Comparison of ENCODE assay signal across 8 cellular contexts in genomic region chr3:197748597-197749314, GRCh38. TPM values are rescaled to one million over a fixed set of nuclear protein-coding genes. Genes with fewer than 3 reads are reported as not detected.
DNase-seq lines count a peak whose midpoint lies in the region; ATAC-seq and TF ChIP-seq lines count a peak whose summit lies in the region.

No MANE protein-coding gene starts in this region.

- H3K27me3 Mint-ChIP-seq in activated T-cell treated with anti-CD3 and anti-CD28 coated beads, Interleukin-2, amount 50 U/mL, for 24 hours, result no peaks in the 10 kb centered on the region
- no peaks in the 10 kb centered on the region for H3K27me3 Mint-ChIP-seq in activated T-helper 17 cell treated with anti-CD3 and anti-CD28 coated beads, Interleukin-2, amount 50 U/mL, for 72 hours

- H3K27ac ChIP-seq in suprapubic skin, result peak overlapping the region; percentile 98

- no peaks in the 10 kb centered on the region for H3K36me3 ChIP-seq in suprapubic skin

- 22% methylated on average over 12 of the region's 12 CpGs for WGBS in suprapubic skin

- no peaks in the 10 kb centered on the region for H3K9me3 ChIP-seq in suprapubic skin

- H3K4me1 ChIP-seq in suprapubic skin, result peaks cover 22% of the 10 kb centered on the region

- peak overlapping the region; percentile 93 for H3K27ac Mint-ChIP-seq in activated T-cell treated with anti-CD3 and anti-CD28 coated beads, Interleukin-2, amount 50 U/mL, for 24 hours
- H3K27ac Mint-ChIP-seq in activated T-helper 17 cell treated with anti-CD3 and anti-CD28 coated beads, Interleukin-2, amount 50 U/mL, for 72 hours, result peak overlapping the region; percentile 93

- peaks cover 35% of the 10 kb centered on the region for H3K4me1 Mint-ChIP-seq in activated T-cell treated with anti-CD3 and anti-CD28 coated beads, Interleukin-2, amount 50 U/mL, for 24 hours (ENCODE audit: low read depth)
- H3K4me1 Mint-ChIP-seq in activated T-helper 17 cell treated with anti-CD3 and anti-CD28 coated beads, Interleukin-2, amount 50 U/mL, for 72 hours, result peaks cover 23% of the 10 kb centered on the region

- DNase-seq in activated T-cell treated with anti-CD3 and anti-CD28 coated beads, Interleukin-2, amount 50 U/mL, for 24 hours, result no peak
- DNase-seq in activated T-cell treated with anti-CD3 and anti-CD28 coated beads, Interleukin-2, amount 50 U/mL, for 1 hour, result no peak
- peak; percentile 62 for DNase-seq in inferior parietal cortex (ENCODE audit: extremely low spot score)
- DNase-seq in suprapubic skin (ENCODE audit: low spot score in 2 of 2), result no peak
- DNase-seq in stimulated activated CD4-positive, alpha-beta T cell treated with anti-CD3 and anti-CD28 coated beads, Interleukin-4, amount 100 ng/mL, for 1 hour, result no peak
- no peak for DNase-seq in stimulated activated CD4-positive, alpha-beta T cell treated with anti-CD3 and anti-CD28 coated beads, Interleukin-2, amount 100 ng/mL, for 24 hours

- H3K36me3 Mint-ChIP-seq in activated T-cell treated with anti-CD3 and anti-CD28 coated beads, Interleukin-2, amount 50 U/mL, for 24 hours (ENCODE audit: low read depth), result peaks cover 12% of the 10 kb centered on the region
- H3K36me3 Mint-ChIP-seq in activated T-helper 17 cell treated with anti-CD3 and anti-CD28 coated beads, Interleukin-2, amount 50 U/mL, for 72 hours (ENCODE audit: low read depth), result peaks cover 5% of the 10 kb centered on the region

- no peaks in the 10 kb centered on the region for H3K27me3 ChIP-seq in suprapubic skin

- no peaks in the 10 kb centered on the region for H3K9me3 Mint-ChIP-seq in activated T-cell treated with anti-CD3 and anti-CD28 coated beads, Interleukin-2, amount 50 U/mL, for 24 hours
- no peaks in the 10 kb centered on the region for H3K9me3 Mint-ChIP-seq in activated T-helper 17 cell treated with anti-CD3 and anti-CD28 coated beads, Interleukin-2, amount 50 U/mL, for 72 hours

- TF ChIP-seq EP300 in suprapubic skin (IDR thresholded peaks at IDR 0.05), result no peak

- no peak for TF ChIP-seq CTCF in suprapubic skin (IDR thresholded peaks at IDR 0.05)

- peak overlapping the region; percentile 88 for H3K4me3 Mint-ChIP-seq in activated T-cell treated with anti-CD3 and anti-CD28 coated beads, Interleukin-2, amount 50 U/mL, for 24 hours
- peak overlapping the region; percentile 95 for H3K4me3 Mint-ChIP-seq in activated T-helper 17 cell treated with anti-CD3 and anti-CD28 coated beads, Interleukin-2, amount 50 U/mL, for 72 hours

- no peak for ATAC-seq in activated T-helper 17 cell treated with anti-CD3 and anti-CD28 coated beads, Interleukin-2, amount 50 U/mL, for 72 hours (replicated peaks)
- ATAC-seq in HG02763 (IDR thresholded peaks at IDR 0.05; ENCODE audit: unreplicated experiment), result no peak

- no peak for TF ChIP-seq POLR2A in suprapubic skin (IDR thresholded peaks at IDR 0.05)

- peak overlapping the region; percentile 92 for H3K4me3 ChIP-seq in suprapubic skin

RNA-seq across cellular contexts. Expression of gene FYTTD1, which starts 0.9 kb away (rescaled TPM):
- 10 to 100 TPM; 14.5 to 23.7 TPM for total RNA-seq in activated T-helper 17 cell treated with anti-CD3 and anti-CD28 coated beads, Interleukin-2, amount 50 U/mL, for 72 hours
- total RNA-seq in suprapubic skin, result 10 to 100 TPM; 46.6 to 53.3 (median 49.9) TPM

RNA-seq across cellular contexts. Expression of gene RUBCN, which starts 12.1 kb away (rescaled TPM):
- total RNA-seq in activated T-helper 17 cell treated with anti-CD3 and anti-CD28 coated beads, Interleukin-2, amount 50 U/mL, for 72 hours, result 10 to 100 TPM; 33.8 to 34.0 TPM
- total RNA-seq in suprapubic skin, result 10 to 100 TPM; 41.8 to 70.2 (median 48.4) TPM

RNA-seq across cellular contexts. Expression of gene LRCH3, which starts 42.3 kb away (rescaled TPM):
- 10 to 100 TPM; 59.2 to 62.8 TPM for total RNA-seq in activated T-helper 17 cell treated with anti-CD3 and anti-CD28 coated beads, Interleukin-2, amount 50 U/mL, for 72 hours
- total RNA-seq in suprapubic skin, result 10 to 100 TPM; 19.2 to 69.3 (median 28.3) TPM
